Comparison of ENCODE assay signal across 10 cellular contexts in genomic region chr20:48383252-48383651, GRCh38.
"Had no signal": no experiment of that assay in that cellular context is flagged by ENCODE, and none has a peak within 500 bp of the region (broad histone marks: within the 10 kb centered on the region; RNA-seq: fewer than 3 reads in every experiment).

No MANE protein-coding gene starts in this region.

- H3K4me3 ChIP-seq: GM23248, GM23338, HAP-1 had no signal

- H3K36me3 ChIP-seq: HAP-1 had no signal

- H2AFZ ChIP-seq: GM23248, GM23338 had no signal

- H3K9me3 Mint-ChIP-seq: GM23338, H9 had no signal

- H3K4me3 Mint-ChIP-seq: GM23338, H9, HFFc6 had no signal

- H3K27ac Mint-ChIP-seq: GM23338, HFFc6 had no signal

- H3K4me2 ChIP-seq: GM23338 had no signal

- H3K9me3 ChIP-seq: HAP-1 had no signal

- DNase-seq: GM23248, GOT3, H7, H9, HCEC 1CT, HFFc6 had no signal

- FAIRE-seq: H1, H54 had no signal

- H3K4me1 ChIP-seq: HAP-1 had no signal

- H3K9ac ChIP-seq: GM23248 had no signal

- H3K27ac ChIP-seq: GM23248 had no signal
